ENCODE assay signal across 24 cellular contexts in genomic region chr9:70490478-70490877, GRCh38.
A peak's percentile ranks its signal among the peaks of the same experiment; 100 is the strongest.
DNase-seq lines count a peak whose midpoint lies in the region; ATAC-seq and TF ChIP-seq lines count a peak whose summit lies in the region.
"Had no signal": no experiment of that assay in that cellular context is flagged by ENCODE, and none has a peak within 500 bp of the region (broad histone marks: within the 10 kb centered on the region; RNA-seq: fewer than 3 reads in every experiment).

No MANE protein-coding gene starts in this region.

- peaks cover 25% of the 10 kb centered on the region for H3K4me1 Mint-ChIP-seq in CD4-positive, alpha-beta T cell (ENCODE audit: low read depth)
- H3K4me1 Mint-ChIP-seq: GM23338 had no signal

- 78 to 89% methylated on average over 5 of the region's 5 CpGs for WGBS in body of pancreas, 2 donors

- H3K9me3 ChIP-seq in CD4-positive, alpha-beta T cell (ENCODE audit: control insufficient read depth, low read length) = no peaks in the 10 kb centered on the region
- no peaks in the 10 kb centered on the region for H3K9me3 ChIP-seq in body of pancreas
- H3K9me3 ChIP-seq: adrenal gland, colonic mucosa, esophagus squamous epithelium, tibial nerve had no signal

- no peaks in the 10 kb centered on the region for H3K9me3 Mint-ChIP-seq in CD4-positive, alpha-beta T cell
- H3K9me3 Mint-ChIP-seq: activated B cell treated with CpG ODN at 0.5 μM for 24 hours; activated CD4-positive, alpha-beta memory T cell treated with anti-CD3 and anti-CD28 coated beads for 36 hours; CD4-positive, CD25-positive, alpha-beta regulatory T cell; effector memory CD8-positive, alpha-beta T cell; GM23338 had no signal

- no peak overlapping the region for H3K27ac ChIP-seq in CD4-positive, alpha-beta T cell (ENCODE audit: low read depth, low read length)
- H3K27ac ChIP-seq in body of pancreas = no peak overlapping the region
- H3K27ac ChIP-seq: colonic mucosa, esophagus squamous epithelium, parathyroid adenoma had no signal

- H3K27ac Mint-ChIP-seq in CD4-positive, alpha-beta T cell = no peak overlapping the region
- H3K27ac Mint-ChIP-seq: activated B cell treated with CpG ODN at 0.5 μM for 24 hours; activated CD4-positive, alpha-beta memory T cell treated with anti-CD3 and anti-CD28 coated beads for 36 hours; GM23338 had no signal

- H3K27me3 Mint-ChIP-seq in CD4-positive, alpha-beta T cell = no peaks in the 10 kb centered on the region

- no peak for TF ChIP-seq POLR2A in body of pancreas (IDR thresholded peaks at IDR 0.05)

- H3K27me3 ChIP-seq in CD4-positive, alpha-beta T cell (ENCODE audit: control insufficient read depth, insufficient read depth, low read length) = no peaks in the 10 kb centered on the region
- H3K27me3 ChIP-seq in body of pancreas = no peaks in the 10 kb centered on the region
- H3K27me3 ChIP-seq: adrenal gland, colonic mucosa, esophagus squamous epithelium, tibial nerve had no signal

- TF ChIP-seq CTCF in CD4-positive, alpha-beta T cell (IDR thresholded peaks at IDR 0.05) = no peak
- peak in 4 of 7 experiments; percentile 25 to 38 (median 32) for TF ChIP-seq CTCF in body of pancreas (IDR thresholded peaks at IDR 0.05)

- no peaks in the 10 kb centered on the region for H3K36me3 ChIP-seq in body of pancreas (replicated peaks in 1 of 2; ENCODE audit: insufficient read depth in 1 of 2, low read depth in 2 of 2)
- H3K36me3 ChIP-seq: adrenal gland, colonic mucosa, esophagus squamous epithelium, tibial nerve had no signal

- no peak overlapping the region for H3K4me3 ChIP-seq in body of pancreas
- H3K4me3 ChIP-seq: adrenal gland, colonic mucosa, esophagus squamous epithelium, GM23338, tibial nerve had no signal

- CTCF ChIA-PET in CD4-positive, alpha-beta T cell (lab: Charles Lee) = no interaction called here

- POLR2A ChIA-PET in CD4-positive, alpha-beta T cell (lab: Charles Lee) = no interaction called here

- intact Hi-C loops in CD4-positive, alpha-beta T cell (cut with DNase I, micrococcal nuclease) = no loop called here
- intact Hi-C loops in body of pancreas (cut with DNase I) = loop anchor here (5.0 kb wide), 1 partner anchor 83 kb away; no protein-coding TSS in a partner anchor
- intact Hi-C loops in Right ventricle myocardium superior (cut with DNase I) = loop anchor here (5.0 kb wide), 2 partner anchors 97 to 143 kb away; no protein-coding TSS in a partner anchor

- no peak for DNase-seq in CD4-positive, alpha-beta T cell
- DNase-seq in HT1080 (ENCODE audit: low read depth) (peak; percentile 20), body of pancreas (no peak), midbrain (lab: John Stamatoyannopoulos, UW) (peak; percentile 37), DMS79 treated with DMSO at 0.1 percent for 48 hours (lab: John Stamatoyannopoulos, UW) (no peak), DMS53 (lab: John Stamatoyannopoulos, UW) (no peak), Right ventricle myocardium superior (no peak)
- DNase-seq: activated B cell treated with CpG ODN at 0.5 μM for 24 hours; activated CD4-positive, alpha-beta memory T cell treated with anti-CD3 and anti-CD28 coated beads for 36 hours; CD4-positive, CD25-positive, alpha-beta regulatory T cell; colonic mucosa; effector memory CD8-positive, alpha-beta T cell; esophagus squamous epithelium; Karpas-422; left ventricle myocardium superior; NCI-H1930; NCI-H226; NCI-H774; right cardiac atrium; T1000 had no signal

- no peaks in the 10 kb centered on the region for H3K4me1 ChIP-seq in body of pancreas
- H3K4me1 ChIP-seq: colonic mucosa had no signal

- peak; percentile 52 for ATAC-seq in CD4-positive, alpha-beta T cell (ENCODE audit: poor library complexity)
- ATAC-seq in body of pancreas (no peak), Right ventricle myocardium superior (ENCODE audit: poor library complexity) (no peak)
- ATAC-seq: effector memory CD8-positive, alpha-beta T cell; GM23338; left ventricle myocardium superior; right cardiac atrium had no signal

- no peak overlapping the region for H3K4me3 Mint-ChIP-seq in CD4-positive, alpha-beta T cell
- H3K4me3 Mint-ChIP-seq: activated B cell treated with CpG ODN at 0.5 μM for 24 hours; activated CD4-positive, alpha-beta memory T cell treated with anti-CD3 and anti-CD28 coated beads for 36 hours; CD4-positive, CD25-positive, alpha-beta regulatory T cell; GM23338 had no signal

- no peaks in the 10 kb centered on the region for H3K36me3 Mint-ChIP-seq in CD4-positive, alpha-beta T cell (ENCODE audit: low read depth)
- H3K36me3 Mint-ChIP-seq: activated CD4-positive, alpha-beta memory T cell treated with anti-CD3 and anti-CD28 coated beads for 36 hours; CD4-positive, CD25-positive, alpha-beta regulatory T cell had no signal

Comparison
In these comparisons a context has a peak if more than half of its experiments do, and no peak if none do; other contexts are left out.
1. DNase-seq: peak in HT1080 (single experiment) and midbrain (single experiment); none in CD4-positive, alpha-beta T cell (0 of 10), body of pancreas (0 of 4), DMS79 treated with DMSO at 0.1 percent for 48 hours (single experiment), DMS53 (single experiment) and Right ventricle myocardium superior (single experiment).
2. intact Hi-C loops: an anchor here in body of pancreas (5.0 kb wide) and Right ventricle myocardium superior (5.0 kb wide); none called in CD4-positive, alpha-beta T cell.